In the genomic region with DNA sequence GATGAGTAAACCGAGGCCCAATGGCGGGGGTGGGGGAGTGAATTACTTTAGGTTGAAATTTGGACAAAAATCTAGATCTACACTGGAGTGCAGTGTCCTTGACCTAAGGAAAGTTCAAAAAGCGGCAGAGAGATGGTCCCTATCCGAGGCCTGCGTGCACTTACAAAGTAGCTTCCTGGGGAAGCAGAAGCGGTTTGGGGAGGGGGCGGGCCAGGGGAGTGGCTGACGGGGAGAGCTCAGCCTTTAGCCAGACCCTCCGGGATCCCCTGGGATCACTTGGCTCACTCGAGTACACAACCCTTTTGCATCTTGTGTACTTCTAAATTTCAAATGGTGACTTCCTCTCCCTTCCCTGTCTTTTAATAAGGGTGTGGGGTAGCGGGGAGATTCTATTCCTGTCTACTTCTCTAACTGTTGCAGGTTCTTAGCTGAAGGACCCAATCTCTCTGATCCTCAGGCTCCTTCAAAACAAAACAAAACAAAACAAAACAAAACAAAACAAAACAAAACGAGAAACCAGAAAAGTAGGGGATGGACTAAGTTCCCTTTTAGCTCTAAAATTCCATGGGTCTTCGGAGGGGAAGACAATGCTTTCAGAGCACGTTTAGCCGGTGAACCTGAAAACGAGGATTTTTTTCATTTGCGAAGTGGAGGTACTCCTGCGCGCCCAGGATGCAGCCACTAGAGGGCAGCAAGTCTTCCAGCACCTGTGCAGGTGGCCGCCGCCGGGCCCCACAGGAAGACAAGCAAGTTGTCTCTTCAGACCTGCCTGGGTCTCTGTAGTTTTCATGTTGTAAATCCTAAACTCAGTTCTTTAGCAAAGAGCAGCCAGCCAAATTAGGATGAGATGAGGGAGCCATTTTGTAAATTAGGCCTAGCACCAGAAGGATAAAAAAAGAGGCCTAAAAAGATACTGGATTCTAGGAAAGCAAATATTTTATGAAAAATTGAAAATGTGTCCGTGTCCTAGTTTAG, we compare ENCODE assay signal across 8 cellular contexts. TPM values are rescaled to one million over a fixed set of nuclear protein-coding genes. Genes with fewer than 3 reads are reported as not detected.
DNase-seq lines count a peak whose midpoint lies in the region; ATAC-seq and TF ChIP-seq lines count a peak whose summit lies in the region.

No MANE protein-coding gene starts in this region.

- no peak for TF ChIP-seq POLR2A in uterus (IDR thresholded peaks at IDR 0.05)

- H3K79me2 ChIP-seq in Loucy (ENCODE audit: insufficient read depth, low read length): no peaks in the 10 kb centered on the region

- no peaks in the 10 kb centered on the region for H3K36me3 Mint-ChIP-seq in activated naive CD4-positive, alpha-beta T cell treated with anti-CD3 and anti-CD28 coated beads, Interleukin-2, amount 10 ng/mL, durations not matched to agents 7 days and 5 days

- H3K9me3 Mint-ChIP-seq in activated naive CD4-positive, alpha-beta T cell treated with anti-CD3 and anti-CD28 coated beads, Interleukin-2, amount 10 ng/mL, durations not matched to agents 7 days and 5 days: no peaks in the 10 kb centered on the region

- intact Hi-C loops in posterior vena cava (cut with DNase I): loop anchor here in 1 of 2 donors (5.0 kb wide), 1 partner anchor 143 kb away; no protein-coding TSS in a partner anchor
- intact Hi-C loops in uterus (cut with DNase I; ENCODE audit: low total_unique reads): loop anchor here (10.0 kb wide), 1 partner anchor 141 kb away; no protein-coding TSS in a partner anchor

- H3K4me1 Mint-ChIP-seq in activated naive CD4-positive, alpha-beta T cell treated with anti-CD3 and anti-CD28 coated beads, Interleukin-2, amount 10 ng/mL, durations not matched to agents 7 days and 5 days: peaks cover 11% of the 10 kb centered on the region

- H3K36me3 ChIP-seq in Loucy (ENCODE audit: insufficient read depth, low read length) (no peaks in the 10 kb centered on the region), cardiac muscle cell (no peaks in the 10 kb centered on the region), uterus (no peaks in the 10 kb centered on the region)

- H3K27ac Mint-ChIP-seq in activated naive CD4-positive, alpha-beta T cell treated with anti-CD3 and anti-CD28 coated beads, Interleukin-2, amount 10 ng/mL, durations not matched to agents 7 days and 5 days: no peak overlapping the region

- no peak overlapping the region for H3K4me3 ChIP-seq in GM12865 (ENCODE audit: low read depth, low read length)
- H3K4me3 ChIP-seq in Loucy (ENCODE audit: low read length, poor library complexity, severe bottlenecking): peak overlapping the region; percentile 70
- peak overlapping the region; percentile 10 for H3K4me3 ChIP-seq in cardiac muscle cell
- H3K4me3 ChIP-seq in uterus: no peak overlapping the region

- ATAC-seq in HG03432 (IDR thresholded peaks at IDR 0.05; ENCODE audit: unreplicated experiment): no peak

- no peaks in the 10 kb centered on the region for H4K20me1 ChIP-seq in Loucy (ENCODE audit: insufficient read depth, low read length, poor library complexity, severe bottlenecking)

- TF ChIP-seq CTCF in GM12865 (IDR thresholded peaks at IDR 0.05; ENCODE audit: insufficient read depth, low read depth, low read length, missing control alignments): peak; percentile 89
- TF ChIP-seq CTCF in Loucy (conservative IDR thresholded peaks at IDR 0.05; ENCODE audit: low read length): peak; percentile 98
- peak; percentile 96 for TF ChIP-seq CTCF in cardiac muscle cell (IDR thresholded peaks at IDR 0.05; ENCODE audit: low read depth, low read length)
- peak; percentile 74 to 96 (median 78) for TF ChIP-seq CTCF in uterus (IDR thresholded peaks at IDR 0.05)

- no peaks in the 10 kb centered on the region for H3F3A ChIP-seq in Loucy (ENCODE audit: low read depth)

- H3K27me3 Mint-ChIP-seq in activated naive CD4-positive, alpha-beta T cell treated with anti-CD3 and anti-CD28 coated beads, Interleukin-2, amount 10 ng/mL, durations not matched to agents 7 days and 5 days: peaks cover 12% of the 10 kb centered on the region

- no peaks in the 10 kb centered on the region for H3K9me2 ChIP-seq in Loucy (replicated peaks; ENCODE audit: low read depth, low read length)

- CTCF ChIA-PET in activated naive CD4-positive, alpha-beta T cell treated with anti-CD3 and anti-CD28 coated beads, Interleukin-2, amount 10 ng/mL, durations not matched to agents 7 days and 5 days (lab: Charles Lee): interaction anchor here (0.5 to 2.7 kb wide), 28 partner anchors 9 to 1295 kb away, joined by 3 to 23 read pairs (median 4); no protein-coding TSS in a partner anchor

- peak overlapping the region; percentile 22 for H3K4me3 Mint-ChIP-seq in activated naive CD4-positive, alpha-beta T cell treated with anti-CD3 and anti-CD28 coated beads, Interleukin-2, amount 10 ng/mL, durations not matched to agents 7 days and 5 days

- H3K4me2 ChIP-seq in Loucy (ENCODE audit: low read depth, low read length, poor library complexity, severe bottlenecking): peak overlapping the region; percentile 93

- H2AFZ ChIP-seq in Loucy (ENCODE audit: low read length): peak overlapping the region; percentile 98

- H3K27ac ChIP-seq in cardiac muscle cell (no peak overlapping the region), uterus (no peak overlapping the region)

- peak overlapping the region; percentile 58 for H3K9ac ChIP-seq in Loucy (ENCODE audit: low read depth, low read length, poor library complexity, severe bottlenecking)

- H3K27me3 ChIP-seq in Loucy (ENCODE audit: insufficient read depth, low read length, poor library complexity, severe bottlenecking) (no peaks in the 10 kb centered on the region), cardiac muscle cell (peaks cover 4% of the 10 kb centered on the region), uterus (no peaks in the 10 kb centered on the region)

- H3K9me3 ChIP-seq in Loucy (ENCODE audit: insufficient read depth, low read depth, low read length) (no peaks in the 10 kb centered on the region), cardiac muscle cell (ENCODE audit: low read depth) (no peaks in the 10 kb centered on the region), uterus (no peaks in the 10 kb centered on the region)

- H3K4me1 ChIP-seq in Loucy (ENCODE audit: insufficient read depth, low read length, poor library complexity, severe bottlenecking) (peaks cover 5% of the 10 kb centered on the region), cardiac muscle cell (ENCODE audit: low read depth) (no peaks in the 10 kb centered on the region), uterus (no peaks in the 10 kb centered on the region)

- DNase-seq in GM12865 (ENCODE audit: low read depth) (peak; percentile 91), SK-N-DZ (ENCODE audit: low spot score) (peak; percentile 76), cardiac muscle cell (ENCODE audit: low read depth in 1 of 2, low spot score in 1 of 2) (peak; percentile 56 to 80), posterior vena cava (ENCODE audit: low spot score) (peak; percentile 90), uterus (peak; percentile 67 to 72)
- peak; percentile 92 for DNase-seq in activated naive CD4-positive, alpha-beta T cell treated with anti-CD3 and anti-CD28 coated beads, Interleukin-2, amount 10 ng/mL, durations not matched to agents 7 days and 5 days

RNA-seq across cellular contexts. Expression of gene SNX27, which starts 17.9 kb away (rescaled TPM):
- polyA plus RNA-seq in SK-N-DZ (2014; cell fraction: cytosol; rRNA removed): 27.0 and 33.4 TPM in 2 replicates
- polyA plus RNA-seq in SK-N-DZ (2014; cell fraction: nucleus; rRNA removed): 17.8 and 27.0 TPM in 2 replicates
- total RNA-seq in cardiac muscle cell (24.5 and 34.5 TPM in 2 replicates), posterior vena cava (10 to 100 TPM; 40.1 to 41.9 TPM), uterus (10 to 100 TPM; 22.3 to 52.7 (median 42.4) TPM)
- polyA plus RNA-seq in cardiac muscle cell: 24.4 and 27.6 TPM in 2 replicates

RNA-seq across cellular contexts. Expression of gene TUFT1, which starts 53.8 kb away (rescaled TPM):
- 12.3 and 12.5 TPM in 2 replicates for polyA plus RNA-seq in SK-N-DZ (2014; cell fraction: cytosol; rRNA removed)
- 7.2 and 8.5 TPM in 2 replicates for polyA plus RNA-seq in SK-N-DZ (2014; cell fraction: nucleus; rRNA removed)
- 7.0 TPM in 2 replicates for total RNA-seq in cardiac muscle cell
- polyA plus RNA-seq in cardiac muscle cell: 7.7 and 9.0 TPM in 2 replicates
- 1 to 10 TPM; 5.4 to 6.6 TPM for total RNA-seq in posterior vena cava
- 1 to 10 TPM in 3 of 4 donors, under 1 TPM in 1; 0.29 to 7.3 (median 5.0) TPM for total RNA-seq in uterus

Comparison
In these comparisons a context has a peak if more than half of its experiments do, and no peak if none do; other contexts are left out.
1. H3K4me3 ChIP-seq: peak in Loucy (single experiment) and cardiac muscle cell (single experiment); none in GM12865 (single experiment) and uterus (0 of 2).
2. Peak in every context shown above with its lines, with median percentiles within 50 percentile points of each other: DNase-seq and CTCF ChIP-seq.